In genomic region chrX:132489256-132490085, GRCh38 we compare ENCODE assay signal across 1 cellular context.
TF ChIP-seq lines count a peak whose summit lies in the region.

No MANE protein-coding gene starts in this region.

TF ChIP-seq in GM12878, 131 proteins besides CTCF, POLR2A, EP300 and RAD21 (continued from another document):
- TF ChIP-seq ZNF687 (IDR thresholded peaks at IDR 0.05), result 0 out of 2 replicates have a peak, but pooled peaks have one; percentile 30
- TF ChIP-seq CHD1 (IDR thresholded peaks at IDR 0.05; ENCODE audit: low read depth, low read length), result peak; percentile 74; the same call in 1 of the 2 replicates
- 0 out of 2 replicates have a peak, but pooled peaks have one; percentile 36 for TF ChIP-seq NKRF (conservative IDR thresholded peaks at IDR 0.05)
- TF ChIP-seq ATF7 (IDR thresholded peaks at IDR 0.05; ENCODE audit: low read depth), result peak; percentile 76; the same call in 1 of the 2 replicates
- no peak for TF ChIP-seq MTA2 (IDR thresholded peaks at IDR 0.05; ENCODE audit: low read depth)
- 0 out of 2 replicates have a peak, but pooled peaks have one; percentile 37 for TF ChIP-seq NR2F1 (conservative IDR thresholded peaks at IDR 0.05)
- 0 out of 2 replicates have a peak, but pooled peaks have one; percentile 21 for TF ChIP-seq BACH1 (IDR thresholded peaks at IDR 0.05; ENCODE audit: borderline replicate concordance)
- no peak for TF ChIP-seq RELA (IDR thresholded peaks at IDR 0.05; ENCODE audit: borderline replicate concordance, partially characterized antibody)
- no peak for TF ChIP-seq EGR1 (IDR thresholded peaks at IDR 0.05; ENCODE audit: borderline replicate concordance in 1 of 2, low read depth in 2 of 2, low read length in 2 of 2)
- TF ChIP-seq IKZF2 (IDR thresholded peaks at IDR 0.05), result no peak
- TF ChIP-seq PAX5 (IDR thresholded peaks at IDR 0.05; ENCODE audit: borderline replicate concordance, low read depth, low read length), result no peak
- peak; percentile 54 for TF ChIP-seq IKZF1 (conservative IDR thresholded peaks at IDR 0.05)
- no peak for TF ChIP-seq IRF5 (IDR thresholded peaks at IDR 0.05; ENCODE audit: borderline replicate concordance)
- no peak for TF ChIP-seq SP1 (IDR thresholded peaks at IDR 0.05; ENCODE audit: low read depth, low read length)
- TF ChIP-seq GATAD2B (conservative IDR thresholded peaks at IDR 0.05; ENCODE audit: low read depth), result 0 out of 2 replicates have a peak, but pooled peaks have one; percentile 46
- TF ChIP-seq TCF12 (IDR thresholded peaks at IDR 0.05; ENCODE audit: low read depth, low read length), result 0 out of 2 replicates have a peak, but pooled peaks have one; percentile 4
- peak; percentile 61 for TF ChIP-seq DPF2 (IDR thresholded peaks at IDR 0.05)
- TF ChIP-seq LARP7 (IDR thresholded peaks at IDR 0.05), result 0 out of 2 replicates have a peak, but pooled peaks have one; percentile 25
